ENCODE assay signal across 8 cellular contexts in genomic region chr6:73652637-73653570, GRCh38. TPM values are rescaled to one million over a fixed set of nuclear protein-coding genes. Genes with fewer than 3 reads are reported as not detected.
DNase-seq lines count a peak whose midpoint lies in the region; ATAC-seq, FAIRE-seq and TF ChIP-seq lines count a peak whose summit lies in the region.

No MANE protein-coding gene starts in this region.

- no peaks in the 10 kb centered on the region for H3K36me3 ChIP-seq in kidney (ENCODE audit: control insufficient read depth in 1 of 2, insufficient read depth in 2 of 2, low read length in 2 of 2)

- POLR2A ChIA-PET in AG04449 (lab: Yijun Ruan, JAX) (interaction anchor here (0.6 to 3.1 kb wide), 4 partner anchors 13 to 154 kb away, joined by 4 to 27 read pairs (median 4); partner anchors contain the start of gene EEF1A1), WTC11 (lab: Charles Lee) (interaction anchor here (0.6 to 3.3 kb wide), 8 partner anchors 47 to 264 kb away, joined by 3 to 25 read pairs (median 3); partner anchors contain the start of genes EEF1A1 and MTO1)

- peaks cover 0 to 3% of the 10 kb centered on the region in 2 donors for H3K4me1 ChIP-seq in kidney (ENCODE audit: control insufficient read depth in 1 of 2, insufficient read depth in 1 of 2, low read depth in 1 of 2, low read length in 2 of 2)

- peak overlapping the region; percentile 94 to 98 for H3K27ac ChIP-seq in kidney (ENCODE audit: low read depth in 2 of 2, low read length in 2 of 2)

- peak; percentile 28 for TF ChIP-seq CTCF in AG04449 (IDR thresholded peaks at IDR 0.05; ENCODE audit: insufficient read depth, low read length, missing control alignments)
- no peak for TF ChIP-seq CTCF in WTC11 (IDR thresholded peaks at IDR 0.05)
- peak; percentile 29 for TF ChIP-seq CTCF in kidney (IDR thresholded peaks at IDR 0.05; ENCODE audit: borderline replicate concordance, extremely low read depth, insufficient read depth)

- H3K36me3 Mint-ChIP-seq in WTC11, result peaks cover 6% of the 10 kb centered on the region

- no peaks in the 10 kb centered on the region for H3K27me3 Mint-ChIP-seq in WTC11 (ENCODE audit: low read depth)

- peak overlapping the region; percentile 95 for H3K4me3 Mint-ChIP-seq in WTC11

- ATAC-seq in GM18858 (IDR thresholded peaks at IDR 0.05; ENCODE audit: unreplicated experiment) (peak; percentile 38), HG03097 (IDR thresholded peaks at IDR 0.05; ENCODE audit: low FRiP score, unreplicated experiment) (peak; percentile 37), WTC11 (peak; percentile 65)

- H3K9me3 ChIP-seq in kidney (ENCODE audit: control insufficient read depth in 1 of 2, low read length in 2 of 2), result no peaks in the 10 kb centered on the region

- peaks cover 16% of the 10 kb centered on the region for H3K4me1 Mint-ChIP-seq in WTC11

- CTCF ChIA-PET in AG04449 (lab: Yijun Ruan, JAX) (interaction anchor here (0.6 to 3.6 kb wide), 22 partner anchors 9 to 1556 kb away, joined by 3 to 22 read pairs (median 4); partner anchors contain the start of genes CD109 and EEF1A1), WTC11 (lab: Charles Lee) (interaction anchor here (0.6 to 2.4 kb wide), 35 partner anchors 7 to 527 kb away, joined by 3 to 24 read pairs (median 5); partner anchors contain the start of genes CGAS, EEF1A1 and MTO1)

- intact Hi-C loops in kidney (cut with DNase I), result no loop called here

- FAIRE-seq in kidney (lab: Jason Lieb, UNC), result no peak

- peak overlapping the region; percentile 96 for H3K4me3 ChIP-seq in AG04449 (ENCODE audit: low read depth, low read length)
- H3K4me3 ChIP-seq in kidney (ENCODE audit: low read length in 2 of 2), result peak overlapping the region; percentile 94 to 96

- H3K9ac ChIP-seq in kidney (ENCODE audit: low read length in 2 of 2), result peak overlapping the region; percentile 82 to 83

- peaks cover 3% of the 10 kb centered on the region; the same call in 1 of the 2 replicates for H3K9me3 Mint-ChIP-seq in WTC11

- H3K27ac Mint-ChIP-seq in WTC11, result peak overlapping the region; percentile 95

- DNase-seq in AG04449 (ENCODE audit: low read depth, low spot score) (no peak), NCI-H2196 treated with DMSO at 0.1 percent for 48 hours (lab: John Stamatoyannopoulos, UW; ENCODE audit: unreplicated experiment) (peak; percentile 25), WTC11 (ENCODE audit: low spot score) (peak; percentile 62), cerebellum (ENCODE audit: low spot score) (peak; percentile 71), kidney (peak; percentile 81)
- peak in 3 of 4 experiments; percentile 11 to 46 (median 41) for DNase-seq in stimulated activated CD4-positive, alpha-beta T cell treated with anti-CD3 and anti-CD28 coated beads, Interleukin-1b, Interleukin-23, amount 100 ng/mL, for 24 hours (ENCODE audit: low read depth in 4 of 4, low spot score in 1 of 4)

TF ChIP-seq in WTC11, 78 proteins besides CTCF, POLR2A, EP300 and RAD21:
- peak; percentile 81 for TF ChIP-seq USF1 (CRISPR knock-in tag; IDR thresholded peaks at IDR 0.05)
- no peak for TF ChIP-seq NFATC4 (CRISPR knock-in tag; IDR thresholded peaks at IDR 0.05)
- TF ChIP-seq USF2 (CRISPR knock-in tag; IDR thresholded peaks at IDR 0.05), result peak; percentile 76
TF ChIP-seq in WTC11: peak in this region for 2.

RNA-seq across cellular contexts. Expression of gene SLC17A5, which starts 0.9 kb away (rescaled TPM):
- total RNA-seq in WTC11 (2021), result 8.6 to 9.3 TPM (median 8.9 TPM) in 3 replicates
- total RNA-seq in cerebellum, result 19.1 TPM
- 15.5 TPM for total RNA-seq in kidney
- polyA plus RNA-seq in kidney (ENCODE audit: insufficient read depth, low read depth, low replicate concordance), result 18.2 TPM

RNA-seq across cellular contexts. Expression of gene CD109, which starts 43.1 kb away (rescaled TPM):
- total RNA-seq in WTC11 (2021) (3.5 to 4.5 TPM (median 4.0 TPM) in 3 replicates), cerebellum (3.1 TPM), kidney (19.0 TPM)
- polyA plus RNA-seq in kidney (ENCODE audit: insufficient read depth, low read depth, low replicate concordance), result 3.7 TPM
